8 cellular contexts compared by ENCODE assay signal in the genomic region with DNA sequence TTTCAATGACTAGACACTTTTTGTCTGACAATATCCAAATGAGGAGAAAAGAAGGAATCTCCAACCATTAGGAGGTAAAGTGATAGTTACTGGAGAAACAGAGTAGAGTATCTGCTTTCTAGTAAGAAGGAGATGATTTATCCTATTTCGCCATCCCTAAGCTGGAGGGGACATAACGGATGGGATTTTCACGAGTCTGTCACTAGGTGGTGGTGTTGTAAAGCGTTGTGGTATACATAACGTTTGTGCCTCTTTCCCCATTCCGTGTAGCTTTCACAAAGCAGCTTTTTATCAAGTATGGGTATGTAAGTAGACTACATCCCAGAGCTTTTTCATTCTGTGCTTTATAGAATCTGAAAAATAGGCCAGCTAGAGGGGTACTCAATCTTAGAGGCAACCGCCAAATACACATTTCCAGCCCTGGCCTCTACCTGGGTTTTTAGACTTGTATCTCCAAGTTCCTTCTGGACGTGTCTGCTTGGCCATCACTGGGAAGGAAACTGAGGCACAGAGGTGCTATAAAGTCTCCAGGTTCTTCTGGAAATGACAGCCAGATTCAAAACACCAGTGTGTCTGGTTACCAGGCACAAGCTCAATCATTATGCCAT. TPM values are rescaled to one million over a fixed set of nuclear protein-coding genes. Genes with fewer than 3 reads are reported as not detected.
DNase-seq lines count a peak whose midpoint lies in the region; ATAC-seq and TF ChIP-seq lines count a peak whose summit lies in the region.

No MANE protein-coding gene starts in this region.

- H3K4me3 Mint-ChIP-seq in central memory CD8-positive, alpha-beta T cell = no peak overlapping the region

- peaks cover 39% of the 10 kb centered on the region for H3K27me3 Mint-ChIP-seq in central memory CD8-positive, alpha-beta T cell

- no peaks in the 10 kb centered on the region for H3K36me3 ChIP-seq in kidney epithelial cell (ENCODE audit: control insufficient read depth, insufficient read depth, low read length)

- H3K4me1 Mint-ChIP-seq in central memory CD8-positive, alpha-beta T cell = no peaks in the 10 kb centered on the region

- ATAC-seq in central memory CD8-positive, alpha-beta T cell (replicated peaks; ENCODE audit: extremely low read depth, poor library complexity, severe bottlenecking) = peak; percentile 68

- TF ChIP-seq CTCF in kidney epithelial cell (IDR thresholded peaks at IDR 0.05; ENCODE audit: insufficient read depth, low read length, poor library complexity, severe bottlenecking) = peak; percentile 77

- no peak overlapping the region for H3K4me3 ChIP-seq in kidney epithelial cell (ENCODE audit: low read depth, low read length)

- DNase-seq in DMS153 (lab: John Stamatoyannopoulos, UW) (peak; percentile 79), HCEC 1CT (peak; percentile 36), NCI-H187 treated with DMSO at 0.1 percent for 48 hours (lab: John Stamatoyannopoulos, UW) (peak; percentile 87), T follicular helper cell (ENCODE audit: low read depth) (peak; percentile 32), kidney epithelial cell (ENCODE audit: low read depth) (peak; percentile 35), cerebellar nuclear complex (lab: John Stamatoyannopoulos, UW) (no peak)
- DNase-seq in central memory CD8-positive, alpha-beta T cell (ENCODE audit: low spot score in 2 of 2) = peak in 1 of 2 donors; percentile 32
- DNase-seq in stimulated activated CD8-positive, alpha-beta memory T cell treated with anti-CD3 and anti-CD28 coated beads, Interleukin-12 subunit alpha, Interleukin-12 subunit beta, amount 100 ng/mL, for 1 hour (ENCODE audit: low read depth) = peak; percentile 33

- H3K9me3 Mint-ChIP-seq in central memory CD8-positive, alpha-beta T cell = no peaks in the 10 kb centered on the region

- no peak overlapping the region for H3K27ac Mint-ChIP-seq in central memory CD8-positive, alpha-beta T cell (ENCODE audit: low read depth)

- no peaks in the 10 kb centered on the region for H3K36me3 Mint-ChIP-seq in central memory CD8-positive, alpha-beta T cell (ENCODE audit: insufficient read depth)

- H3K27me3 ChIP-seq in kidney epithelial cell (ENCODE audit: control insufficient read depth, insufficient read depth, low read length) = peaks cover 2% of the 10 kb centered on the region

RNA-seq across cellular contexts. Expression of gene FAM3B, which starts 33.3 kb away (rescaled TPM):
- 4.5 and 6.1 TPM in 2 replicates for total RNA-seq in kidney epithelial cell

Comparison
In these comparisons a context has a peak if more than half of its experiments do, and no peak if none do; other contexts are left out.
1. DNase-seq: peak in DMS153 (single experiment), HCEC 1CT (single experiment), NCI-H187 treated with DMSO at 0.1 percent for 48 hours (single experiment), T follicular helper cell (single experiment), kidney epithelial cell (single experiment) and stimulated activated CD8-positive, alpha-beta memory T cell treated with anti-CD3 and anti-CD28 coated beads, Interleukin-12 subunit alpha, Interleukin-12 subunit beta, amount 100 ng/mL, for 1 hour (single experiment); none in cerebellar nuclear complex (0 of 2).